26 cellular contexts compared by ENCODE assay signal in genomic region chr1:217066794-217067193, GRCh38.
"Had no signal": no experiment of that assay in that cellular context is flagged by ENCODE, and none has a peak within 500 bp of the region (broad histone marks: within the 10 kb centered on the region; RNA-seq: fewer than 3 reads in every experiment).

No MANE protein-coding gene starts in this region.

- H3K4me1 ChIP-seq: suprapubic skin, testis, tibial artery, tibial nerve, transverse colon, upper lobe of left lung, upper lobe of right lung, uterus, vagina had no signal

- H3K27me3 ChIP-seq: stomach, suprapubic skin, testis, thyroid gland, tibial artery, tibial nerve, transverse colon, upper lobe of left lung, upper lobe of right lung, uterus, vagina had no signal

- DNase-seq: stimulated activated CD4-positive, alpha-beta T cell treated with anti-CD3 and anti-CD28 coated beads, Interleukin-2, amount 100 ng/mL, for 48 hours; stimulated activated CD4-positive, alpha-beta T cell treated with anti-CD3 and anti-CD28 coated beads, Interleukin-4, amount 100 ng/mL, for 1 hour; stimulated activated CD4-positive, alpha-beta T cell treated with anti-CD3 and anti-CD28 coated beads, Interleukin-4, amount 100 ng/mL, for 24 hours; stimulated activated CD4-positive, alpha-beta T cell treated with anti-CD3 and anti-CD28 coated beads, Interleukin-4, amount 100 ng/mL, for 4 hours; stimulated activated CD8-positive, alpha-beta memory T cell treated with anti-CD3 and anti-CD28 coated beads, Interleukin-4, amount 100 ng/mL, for 48 hours; stimulated activated naive B cell treated with anti-CD40 and anti-IgM and Interleukin-4, amounts not matched to agents 10 μg/mL and 1 μg/mL and 100 μg/mL, for 72 hours; stimulated activated naive CD4-positive, alpha-beta T cell; stimulated activated naive CD4-positive, alpha-beta T cell treated with Interleukin-2 at 50 U/mL for 16 hours; stimulated activated naive CD8-positive, alpha-beta T cell treated with anti-CD3 and anti-CD28 coated beads, Interleukin-15, amount 100 ng/mL, for 72 hours; stimulated activated naive CD8-positive, alpha-beta T cell treated with anti-CD3 and anti-CD28 coated beads, Interleukin-15, Interleukin-2, amounts not matched to agents 100 U/mL and 50 U/mL, for 24 hours; stomach; substantia nigra; testis; thyroid gland; tibial artery; transverse colon; trophoblast cell; upper lobe of left lung; upper lobe of right lung; uterus had no signal

- H3K9me3 ChIP-seq: stomach, suprapubic skin, testis, thoracic aorta, thyroid gland, tibial artery, tibial nerve, transverse colon, upper lobe of left lung, upper lobe of right lung, uterus, vagina had no signal

- H3K36me3 ChIP-seq: stomach, suprapubic skin, thoracic aorta, thyroid gland, tibial artery, tibial nerve, transverse colon, upper lobe of left lung, upper lobe of right lung, uterus, vagina had no signal

- H3K27ac ChIP-seq: stomach, suprapubic skin, testis, thoracic aorta, thyroid gland, tibial artery, tibial nerve, transverse colon, upper lobe of left lung, upper lobe of right lung, uterus, vagina had no signal

- H3K4me3 ChIP-seq: stomach, suprapubic skin, testis, thoracic aorta, thyroid gland, tibial artery, tibial nerve, transverse colon, upper lobe of left lung, upper lobe of right lung, uterus, vagina had no signal

- ATAC-seq: stimulated activated effector memory CD8-positive, alpha-beta T cell treated with anti-CD3 and anti-CD28 coated beads, Interleukin-12 subunit alpha, Interleukin-12 subunit beta, amount 100 ng/mL, for 72 hours; stimulated activated memory B cell treated with anti-CD40 and anti-IgM and Interleukin-4, amounts not matched to agents 10 μg/mL and 1 μg/mL and 100 μg/mL, for 72 hours; stimulated activated naive B cell treated with anti-CD40 and anti-IgM and Interleukin-4, amounts not matched to agents 10 μg/mL and 1 μg/mL and 100 μg/mL, for 72 hours; stimulated activated naive CD8-positive, alpha-beta T cell treated with anti-CD3 and anti-CD28 coated beads, Interleukin-15, amount 100 ng/mL, for 72 hours; stimulated activated naive CD8-positive, alpha-beta T cell treated with anti-CD3 and anti-CD28 coated beads, Interleukin-15, Interleukin-2, amounts not matched to agents 100 U/mL and 50 U/mL, for 24 hours; upper lobe of right lung had no signal
